In the genomic region with DNA sequence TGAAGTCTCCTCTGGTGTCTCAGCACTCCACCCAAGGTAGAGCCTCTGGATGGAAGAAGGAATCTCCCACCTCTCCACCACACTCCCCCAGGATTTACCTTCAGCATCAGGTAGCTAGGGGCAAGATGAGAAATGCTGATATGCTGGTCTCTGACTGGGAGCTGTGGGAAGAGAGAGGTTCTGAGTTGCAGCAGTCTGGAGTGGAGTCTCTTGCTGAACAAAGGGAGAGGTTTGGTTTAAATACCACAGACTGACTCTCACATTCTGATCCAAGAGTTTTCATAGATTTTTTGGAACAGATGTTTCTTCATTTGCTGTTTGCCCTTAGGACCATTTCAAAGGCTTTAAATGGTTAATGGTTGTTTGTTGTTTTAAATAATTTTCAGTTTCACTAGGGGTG, we compare ENCODE assay signal across 10 cellular contexts. TPM values are rescaled to one million over a fixed set of nuclear protein-coding genes. Genes with fewer than 3 reads are reported as not detected.
DNase-seq lines count a peak whose midpoint lies in the region; ATAC-seq lines count a peak whose summit lies in the region.
"Had no signal": no experiment of that assay in that cellular context is flagged by ENCODE, and none has a peak within 500 bp of the region (broad histone marks: within the 10 kb centered on the region; RNA-seq: fewer than 3 reads in every experiment).

No MANE protein-coding gene starts in this region.

- DNase-seq in activated T-cell treated with anti-CD3 and anti-CD28 coated beads, Interleukin-2, amount 50 U/mL, for 4 hours, result no peak
- DNase-seq in activated T-cell treated with anti-CD3 and anti-CD28 coated beads for 4 hours, result no peak
- DNase-seq in activated CD8-positive, alpha-beta T cell treated with anti-CD3 and anti-CD28 coated beads, Interleukin-2, amount 10 ng/mL, durations not matched to agents 7 days and 5 days, result no peak
- no peak for DNase-seq in right cardiac atrium
- DNase-seq in stimulated activated naive CD8-positive, alpha-beta T cell treated with anti-CD3 and anti-CD28 coated beads, Interleukin-15, amount 100 ng/mL, for 72 hours, result no peak
- no peak for DNase-seq in iPS-NIHi11 (ENCODE audit: low spot score)
- DNase-seq: colonic mucosa had no signal

- H3K4me1 Mint-ChIP-seq in activated T-cell treated with anti-CD3 and anti-CD28 coated beads, Interleukin-2, amount 50 U/mL, for 4 hours (ENCODE audit: low read depth), result peaks cover 29% of the 10 kb centered on the region
- H3K4me1 Mint-ChIP-seq in activated CD8-positive, alpha-beta T cell treated with anti-CD3 and anti-CD28 coated beads, Interleukin-2, amount 10 ng/mL, durations not matched to agents 7 days and 5 days (ENCODE audit: low read depth), result peaks cover 30% of the 10 kb centered on the region
- H3K4me1 Mint-ChIP-seq in stimulated activated naive CD8-positive, alpha-beta T cell treated with anti-CD3 and anti-CD28 coated beads, Interleukin-15, amount 100 ng/mL, for 72 hours, result peaks cover 40% of the 10 kb centered on the region

- H3K9me3 ChIP-seq in right cardiac atrium (ENCODE audit: control insufficient read depth, low read length), result no peaks in the 10 kb centered on the region
- H3K9me3 ChIP-seq: colonic mucosa had no signal

- peaks cover 2% of the 10 kb centered on the region for H3K4me1 ChIP-seq in right cardiac atrium (ENCODE audit: control insufficient read depth, insufficient read depth, low read length)
- H3K4me1 ChIP-seq: colonic mucosa had no signal

- intact Hi-C loops in right cardiac atrium (cut with DNase I), result loop anchor here in 3 of 4 donors (5.0 kb wide), 2 partner anchors 37 to 42 kb away; no protein-coding TSS in a partner anchor

- H3K4me3 Mint-ChIP-seq in activated T-cell treated with anti-CD3 and anti-CD28 coated beads, Interleukin-2, amount 50 U/mL, for 4 hours, result peak overlapping the region; percentile 99
- peak overlapping the region; percentile 97 for H3K4me3 Mint-ChIP-seq in activated CD8-positive, alpha-beta T cell treated with anti-CD3 and anti-CD28 coated beads, Interleukin-2, amount 10 ng/mL, durations not matched to agents 7 days and 5 days
- peak overlapping the region; percentile 89 to 99 for H3K4me3 Mint-ChIP-seq in stimulated activated naive CD8-positive, alpha-beta T cell treated with anti-CD3 and anti-CD28 coated beads, Interleukin-15, amount 100 ng/mL, for 72 hours

- CTCF ChIA-PET in activated CD8-positive, alpha-beta T cell treated with anti-CD3 and anti-CD28 coated beads, Interleukin-2, amount 10 ng/mL, durations not matched to agents 7 days and 5 days (lab: Charles Lee), result interaction anchor here (0.5 to 7.4 kb wide), 7 partner anchors 43 to 210 kb away, joined by 3 to 83 read pairs (median 6); partner anchors contain the start of gene ORC2

- peak overlapping the region; percentile 10 for H3K27ac ChIP-seq in right cardiac atrium (ENCODE audit: low read length)

- no peaks in the 10 kb centered on the region for H3K27me3 Mint-ChIP-seq in activated T-cell treated with anti-CD3 and anti-CD28 coated beads, Interleukin-2, amount 50 U/mL, for 4 hours (ENCODE audit: low read depth)
- H3K27me3 Mint-ChIP-seq in activated CD8-positive, alpha-beta T cell treated with anti-CD3 and anti-CD28 coated beads, Interleukin-2, amount 10 ng/mL, durations not matched to agents 7 days and 5 days (ENCODE audit: low read depth), result no peaks in the 10 kb centered on the region
- H3K27me3 Mint-ChIP-seq in stimulated activated naive CD8-positive, alpha-beta T cell treated with anti-CD3 and anti-CD28 coated beads, Interleukin-15, amount 100 ng/mL, for 72 hours, result no peaks in the 10 kb centered on the region

- POLR2A ChIA-PET in activated CD8-positive, alpha-beta T cell treated with anti-CD3 and anti-CD28 coated beads, Interleukin-2, amount 10 ng/mL, durations not matched to agents 7 days and 5 days (lab: Charles Lee), result interaction anchor here (1.0 to 9.2 kb wide), 4 partner anchors 9 to 68 kb away, joined by 3 to 238 read pairs (median 22); partner anchors contain the start of gene CASP10

- peak overlapping the region; percentile 16 for H3K4me3 ChIP-seq in right cardiac atrium (ENCODE audit: low read length)

- ATAC-seq in activated T-cell treated with anti-CD3 and anti-CD28 coated beads, Interleukin-2, amount 50 U/mL, for 4 hours, result no peak
- ATAC-seq in activated CD8-positive, alpha-beta T cell treated with anti-CD3 and anti-CD28 coated beads, Interleukin-2, amount 10 ng/mL, durations not matched to agents 7 days and 5 days, result no peak
- no peak for ATAC-seq in right cardiac atrium
- ATAC-seq in stimulated activated naive CD8-positive, alpha-beta T cell treated with anti-CD3 and anti-CD28 coated beads, Interleukin-15, amount 100 ng/mL, for 72 hours, result no peak
- no peak for ATAC-seq in GM18517 (IDR thresholded peaks at IDR 0.05; ENCODE audit: unreplicated experiment)
- no peak for ATAC-seq in HG02885 (IDR thresholded peaks at IDR 0.05; ENCODE audit: poor library complexity, unreplicated experiment)
- ATAC-seq: left lobe of liver had no signal

- H3K27ac Mint-ChIP-seq in activated CD8-positive, alpha-beta T cell treated with anti-CD3 and anti-CD28 coated beads, Interleukin-2, amount 10 ng/mL, durations not matched to agents 7 days and 5 days, result peak overlapping the region; percentile 77
- peak overlapping the region; percentile 96 to 100 for H3K27ac Mint-ChIP-seq in stimulated activated naive CD8-positive, alpha-beta T cell treated with anti-CD3 and anti-CD28 coated beads, Interleukin-15, amount 100 ng/mL, for 72 hours

- no peaks in the 10 kb centered on the region for H3K9me3 Mint-ChIP-seq in activated T-cell treated with anti-CD3 and anti-CD28 coated beads, Interleukin-2, amount 50 U/mL, for 4 hours
- H3K9me3 Mint-ChIP-seq in activated CD8-positive, alpha-beta T cell treated with anti-CD3 and anti-CD28 coated beads, Interleukin-2, amount 10 ng/mL, durations not matched to agents 7 days and 5 days (ENCODE audit: insufficient read depth), result no peaks in the 10 kb centered on the region
- no peaks in the 10 kb centered on the region for H3K9me3 Mint-ChIP-seq in stimulated activated naive CD8-positive, alpha-beta T cell treated with anti-CD3 and anti-CD28 coated beads, Interleukin-15, amount 100 ng/mL, for 72 hours

- H3K27me3 ChIP-seq in right cardiac atrium (ENCODE audit: control insufficient read depth, insufficient read depth), result no peaks in the 10 kb centered on the region
- H3K27me3 ChIP-seq: colonic mucosa had no signal

- H3K36me3 Mint-ChIP-seq in activated T-cell treated with anti-CD3 and anti-CD28 coated beads, Interleukin-2, amount 50 U/mL, for 4 hours (ENCODE audit: insufficient read depth), result peaks cover 6% of the 10 kb centered on the region
- peaks cover 25% of the 10 kb centered on the region for H3K36me3 Mint-ChIP-seq in activated CD8-positive, alpha-beta T cell treated with anti-CD3 and anti-CD28 coated beads, Interleukin-2, amount 10 ng/mL, durations not matched to agents 7 days and 5 days (ENCODE audit: low read depth)

RNA-seq across cellular contexts. Expression of gene CFLAR, which starts 1.1 kb away (rescaled TPM):
- total RNA-seq in activated T-cell treated with anti-CD3 and anti-CD28 coated beads, Interleukin-2, amount 50 U/mL, for 4 hours, result 100 to 1,000 TPM; 279 to 340 (median 291) TPM
- total RNA-seq in activated CD8-positive, alpha-beta T cell treated with anti-CD3 and anti-CD28 coated beads, Interleukin-2, amount 10 ng/mL, durations not matched to agents 7 days and 5 days, result 10 to 100 TPM; 90.4 to 95.0 TPM
- total RNA-seq in right cardiac atrium, result 100 to 1,000 TPM; 232 to 310 (median 267) TPM
- polyA plus RNA-seq in right cardiac atrium, result 134 TPM

RNA-seq across cellular contexts. Expression of gene NDUFB3, which starts 43.0 kb away (rescaled TPM):
- 100 to 1,000 TPM; 113 to 124 (median 121) TPM for total RNA-seq in activated T-cell treated with anti-CD3 and anti-CD28 coated beads, Interleukin-2, amount 50 U/mL, for 4 hours
- 100 to 1,000 TPM; 167 to 173 TPM for total RNA-seq in activated CD8-positive, alpha-beta T cell treated with anti-CD3 and anti-CD28 coated beads, Interleukin-2, amount 10 ng/mL, durations not matched to agents 7 days and 5 days
- 100 to 1,000 TPM; 296 to 384 (median 313) TPM for total RNA-seq in right cardiac atrium
- polyA plus RNA-seq in right cardiac atrium, result 503 TPM

RNA-seq across cellular contexts. Expression of gene HYCC2, which starts 43.4 kb away (rescaled TPM):
- 10 to 100 TPM; 27.2 to 33.3 (median 27.7) TPM for total RNA-seq in activated T-cell treated with anti-CD3 and anti-CD28 coated beads, Interleukin-2, amount 50 U/mL, for 4 hours
- 10 to 100 TPM; 35.9 to 40.2 TPM for total RNA-seq in activated CD8-positive, alpha-beta T cell treated with anti-CD3 and anti-CD28 coated beads, Interleukin-2, amount 10 ng/mL, durations not matched to agents 7 days and 5 days
- 10 to 100 TPM in 3 of 4 donors, 1 to 10 TPM in 1; 9.7 to 17.2 (median 13.4) TPM for total RNA-seq in right cardiac atrium
- polyA plus RNA-seq in right cardiac atrium, result 3.1 TPM
